Comparison of ENCODE assay signal across 7 cellular contexts in the genomic region with DNA sequence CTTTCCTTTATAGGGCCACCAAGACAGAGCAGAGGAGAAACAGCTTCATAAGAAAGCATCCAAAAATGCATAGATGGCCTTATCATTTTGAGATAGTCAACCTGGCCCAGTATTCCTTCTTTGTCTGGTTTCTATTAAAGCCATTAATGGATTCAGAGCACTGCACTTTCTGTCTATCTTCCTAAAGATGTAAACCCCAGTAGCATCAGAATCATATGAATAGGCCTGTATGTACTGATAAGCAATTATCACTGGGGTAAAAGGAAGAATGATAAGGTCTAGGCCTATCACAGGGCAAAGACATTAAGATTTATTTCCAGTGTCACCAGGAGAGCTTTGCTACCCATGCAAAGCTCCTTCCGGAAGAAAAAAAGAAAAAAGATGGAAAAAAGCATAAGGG.
"Had no signal": no experiment of that assay in that cellular context is flagged by ENCODE, and none has a peak within 500 bp of the region (broad histone marks: within the 10 kb centered on the region; RNA-seq: fewer than 3 reads in every experiment).

No MANE protein-coding gene starts in this region.

- H3K27ac ChIP-seq: HL-60 had no signal

- ATAC-seq: HepG2, K562 had no signal

- H3K36me3 Mint-ChIP-seq: IgD-negative memory B cell had no signal

- H3K27me3 Mint-ChIP-seq: IgD-negative memory B cell had no signal

- DNase-seq: IMR-90, KBM-7, KG1 had no signal

- H3K27ac Mint-ChIP-seq: IgD-negative memory B cell had no signal

- H3K9me3 Mint-ChIP-seq: IgD-negative memory B cell had no signal

- H3K4me3 ChIP-seq: K562 had no signal

- H3K4me3 Mint-ChIP-seq: IgD-negative memory B cell had no signal
